Comparison of ENCODE assay signal across 8 cellular contexts in genomic region chr19:40523322-40524047, GRCh38. TPM values are rescaled to one million over a fixed set of nuclear protein-coding genes. Genes with fewer than 3 reads are reported as not detected.
DNase-seq lines count a peak whose midpoint lies in the region; ATAC-seq, FAIRE-seq and TF ChIP-seq lines count a peak whose summit lies in the region.

No MANE protein-coding gene starts in this region.

- no peak overlapping the region for H3K56ac ChIP-seq in mesendoderm (ENCODE audit: low read length)

- H3K79me2 ChIP-seq in mesendoderm (ENCODE audit: control insufficient read depth, insufficient read depth, low read length) = no peaks in the 10 kb centered on the region

- no peak overlapping the region for H2AK5ac ChIP-seq in mesendoderm (ENCODE audit: low read length)

- no peak overlapping the region for H4K5ac ChIP-seq in mesendoderm (ENCODE audit: low read length)

- H3K79me1 ChIP-seq in mesendoderm (ENCODE audit: low read length) = no peaks in the 10 kb centered on the region

- peak; percentile 79 for TF ChIP-seq CTCF in VCaP (conservative IDR thresholded peaks at IDR 0.05)

- no peak overlapping the region for H3K9ac ChIP-seq in mesendoderm (ENCODE audit: low read length)

- no peaks in the 10 kb centered on the region for H3K4me1 ChIP-seq in mesendoderm (ENCODE audit: control insufficient read depth, low read depth, low read length)

- no peak for ATAC-seq in HG03442 (IDR thresholded peaks at IDR 0.05; ENCODE audit: unreplicated experiment)

- H2BK15ac ChIP-seq in mesendoderm (replicated peaks; ENCODE audit: low read depth) = no peak overlapping the region

- WGBS in mesendoderm (ENCODE audit: extremely low coverage, insufficient coverage, low lambda C conversion rate) = no CpG with 5 or more reads among the region's 17 CpGs

- peaks cover 15% of the 10 kb centered on the region for H3K27me3 ChIP-seq in mesendoderm (ENCODE audit: insufficient read depth, low read length, poor library complexity)

- H4K8ac ChIP-seq in mesendoderm (ENCODE audit: low read depth, low read length) = no peak overlapping the region

- H3K18ac ChIP-seq in mesendoderm (ENCODE audit: low read length) = no peak overlapping the region

- H3K36me3 ChIP-seq in mesendoderm (ENCODE audit: control insufficient read depth, insufficient read depth, low read length) = no peaks in the 10 kb centered on the region

- no peak overlapping the region for H2BK120ac ChIP-seq in mesendoderm (ENCODE audit: low read depth, low read length)

- DNase-seq in AG08395 (ENCODE audit: low spot score) (peak; percentile 62), GM19239 (ENCODE audit: insufficient read length, low spot score) (peak; percentile 56), NCI-H2227 treated with DMSO at 0.1 percent for 48 hours (lab: John Stamatoyannopoulos, UW) (peak; percentile 67), ecto neural progenitor cell (ENCODE audit: low spot score) (peak; percentile 83), mesendoderm (peak; percentile 89), NCI-H1048 (lab: John Stamatoyannopoulos, UW) (no peak)

- H3K23ac ChIP-seq in mesendoderm (ENCODE audit: low read length) = no peak overlapping the region

- no peak overlapping the region for H3K4me3 ChIP-seq in mesendoderm (ENCODE audit: low read length)

- H3K4ac ChIP-seq in mesendoderm (ENCODE audit: low read depth, low read length) = no peak overlapping the region

- no peak overlapping the region for H3K4me2 ChIP-seq in mesendoderm (ENCODE audit: low read length)

- no peak for FAIRE-seq in GM19239 (lab: Jason Lieb, UNC)

- H3K27ac ChIP-seq in VCaP (no peak overlapping the region), mesendoderm (ENCODE audit: low read depth, low read length) (no peak overlapping the region)

- no peak overlapping the region for H2BK5ac ChIP-seq in mesendoderm (ENCODE audit: low read length)

RNA-seq across cellular contexts. Expression of gene SHKBP1, which starts 53.2 kb away (rescaled TPM):
- polyA plus RNA-seq in mesendoderm (2013, experiment 1 of 2) = 52.1 TPM
- polyA plus RNA-seq in mesendoderm (2013, experiment 2 of 2) = 49.6 TPM

RNA-seq across cellular contexts. Expression of gene SPTBN4, which starts 56.7 kb away (rescaled TPM):
- polyA plus RNA-seq in mesendoderm (2013, experiment 1 of 2) = 0.25 TPM
- polyA plus RNA-seq in mesendoderm (2013, experiment 2 of 2) = 0.22 TPM

RNA-seq across cellular contexts. Expression of gene BLVRB, which starts 57.9 kb away (rescaled TPM):
- 19.8 TPM for polyA plus RNA-seq in mesendoderm (2013, experiment 1 of 2)
- 20.7 TPM for polyA plus RNA-seq in mesendoderm (2013, experiment 2 of 2)
